18 cellular contexts compared by ENCODE assay signal in genomic region chr9:37929441-37929895, GRCh38. TPM values are rescaled to one million over a fixed set of nuclear protein-coding genes. Genes with fewer than 3 reads are reported as not detected.
DNase-seq lines count a peak whose midpoint lies in the region; ATAC-seq and TF ChIP-seq lines count a peak whose summit lies in the region.
"Had no signal": no experiment of that assay in that cellular context is flagged by ENCODE, and none has a peak within 500 bp of the region (broad histone marks: within the 10 kb centered on the region; RNA-seq: fewer than 3 reads in every experiment).

No MANE protein-coding gene starts in this region.

- H3K27ac ChIP-seq in foreskin keratinocyte: no peak overlapping the region
- H3K27ac ChIP-seq: Peyer's patch had no signal

- H3K27me3 ChIP-seq in foreskin keratinocyte: no peaks in the 10 kb centered on the region
- H3K27me3 ChIP-seq: Peyer's patch had no signal

- H3K4me1 ChIP-seq in foreskin keratinocyte: no peaks in the 10 kb centered on the region

- ATAC-seq in foreskin keratinocyte (peak; percentile 58), GM21717 (IDR thresholded peaks at IDR 0.05; ENCODE audit: unreplicated experiment) (no peak)
- ATAC-seq: naive thymus-derived CD4-positive, alpha-beta T cell; stimulated activated memory B cell treated with anti-CD40 and anti-IgM and Interleukin-4, amounts not matched to agents 10 μg/mL and 1 μg/mL and 100 μg/mL, for 72 hours had no signal

- peak; percentile 64 for DNase-seq in AG10803 (ENCODE audit: low read depth)
- DNase-seq in HK-2 (ENCODE audit: unreplicated experiment): peak; percentile 36
- peak; percentile 63 for DNase-seq in UCSD-AML1 (lab: John Stamatoyannopoulos, UW; ENCODE audit: unreplicated experiment)
- DNase-seq in foreskin keratinocyte: peak in 1 of 2 donors; percentile 48
- no peak for DNase-seq in NCI-H524 (lab: John Stamatoyannopoulos, UW)
- no peak for DNase-seq in NCI-H2171 treated with DMSO at 0.1 percent for 48 hours (lab: John Stamatoyannopoulos, UW)
- no peak for DNase-seq in iPS-NIHi11 (ENCODE audit: low spot score)
- DNase-seq: activated naive CD4-positive, alpha-beta T cell treated with anti-CD3 and anti-CD28 coated beads, Interleukin-2, amount 10 ng/mL, durations not matched to agents 7 days and 5 days; cerebellar nuclear complex; EL; MM.1S; naive thymus-derived CD4-positive, alpha-beta T cell; NCI-H345; Peyer's patch; retina; stimulated activated CD4-positive, alpha-beta T cell treated with anti-CD3 and anti-CD28 coated beads, Interleukin-4, amount 100 ng/mL, for 24 hours had no signal

- no peak for TF ChIP-seq CTCF in AG10803 (conservative IDR thresholded peaks at IDR 0.05; ENCODE audit: low read length)
- TF ChIP-seq CTCF in foreskin keratinocyte (conservative IDR thresholded peaks at IDR 0.05): no peak

- no peak overlapping the region for H3K4me3 ChIP-seq in AG10803 (ENCODE audit: low read length)
- H3K4me3 ChIP-seq: Peyer's patch had no signal

RNA-seq across cellular contexts. Expression of gene SLC25A51, which starts 25.5 kb away (rescaled TPM):
- total RNA-seq in foreskin keratinocyte: 31.1 and 31.8 TPM in 2 replicates
- 7.8 and 9.1 TPM in 2 replicates for polyA plus RNA-seq in foreskin keratinocyte

Comparison
In these comparisons a context has a peak if more than half of its experiments do, and no peak if none do; other contexts are left out.
1. DNase-seq: peak in AG10803 (single experiment), HK-2 (single experiment) and UCSD-AML1 (single experiment); none in NCI-H524 (0 of 2), NCI-H2171 treated with DMSO at 0.1 percent for 48 hours (single experiment) and iPS-NIHi11 (single experiment).